ENCODE assay signal across 26 cellular contexts in genomic region chr5:64108674-64109073, GRCh38. TPM values are rescaled to one million over a fixed set of nuclear protein-coding genes. Genes with fewer than 3 reads are reported as not detected.
A peak's percentile ranks its signal among the peaks of the same experiment; 100 is the strongest.
DNase-seq lines count a peak whose midpoint lies in the region; ATAC-seq, FAIRE-seq and TF ChIP-seq lines count a peak whose summit lies in the region.
"Had no signal": no experiment of that assay in that cellular context is flagged by ENCODE, and none has a peak within 500 bp of the region (broad histone marks: within the 10 kb centered on the region; RNA-seq: fewer than 3 reads in every experiment).

No MANE protein-coding gene starts in this region.

- CTCF ChIA-PET in GM12878 (lab: Yijun Ruan, JAX): no interaction called here

- SMC1A ChIA-PET in GM12878 (lab: Charles Lee; ENCODE audit: uncharacterized antibody, unreplicated experiment): no interaction called here

- FAIRE-seq in GM12878 (lab: Jason Lieb, UNC): no peak
- FAIRE-seq: A204.1, D721Med, GM12892, H1 had no signal

- POLR2A ChIA-PET in GM12878 (lab: Charles Lee): no interaction called here

- no peaks in the 10 kb centered on the region for H4K20me1 ChIP-seq in GM12878 (ENCODE audit: control insufficient read depth, insufficient read depth)
- H4K20me1 ChIP-seq: BLaER1 treated with 17β-estradiol and CSF1 and Interleukin-3, amounts not matched to agents 10 nM and 100 nM had no signal

- TF ChIP-seq CTCF in GM12878 (IDR thresholded peaks at IDR 0.05 in 2 of 3, conservative IDR thresholded peaks at IDR 0.05 in 1 of 3; ENCODE audit: control insufficient read depth in 2 of 3, extremely low read depth in 1 of 3, insufficient read depth in 1 of 3, low read depth in 3 of 3, low read length in 3 of 3): no peak

- no peaks in the 10 kb centered on the region for H3K36me3 ChIP-seq in GM12878 (ENCODE audit: control insufficient read depth in 2 of 2, insufficient read depth in 2 of 2, low read length in 1 of 2)
- H3K36me3 ChIP-seq: BE2C; BLaER1 treated with 17β-estradiol and CSF1 and Interleukin-3, amounts not matched to agents 10 nM and 100 nM had no signal

- no peak for TF ChIP-seq EP300 in GM12878 (IDR thresholded peaks at IDR 0.05; ENCODE audit: borderline replicate concordance in 1 of 2, control insufficient read depth in 1 of 2, low read depth in 2 of 2, low read length in 2 of 2)

- H3K9ac ChIP-seq in GM12878 (ENCODE audit: control insufficient read depth, insufficient read depth, low read length): no peak overlapping the region
- H3K9ac ChIP-seq: BLaER1 treated with 17β-estradiol and CSF1 and Interleukin-3, amounts not matched to agents 10 nM and 100 nM; GM23248 had no signal

- no peak overlapping the region for H2AFZ ChIP-seq in GM12878 (ENCODE audit: control insufficient read depth, low read depth, low read length)
- H2AFZ ChIP-seq: GM23248 had no signal

- H3K9me3 ChIP-seq in GM12878 (replicated peaks; ENCODE audit: control insufficient read depth, insufficient read depth, low read length): no peaks in the 10 kb centered on the region
- H3K9me3 ChIP-seq: BE2C had no signal

- in situ Hi-C loops in GM12878 (cut with MboI): no loop called here

- H3K27me3 ChIP-seq in GM12878 (replicated peaks in 1 of 2; ENCODE audit: control insufficient read depth in 2 of 2, insufficient read depth in 2 of 2, low read length in 1 of 2): no peaks in the 10 kb centered on the region
- H3K27me3 ChIP-seq: BLaER1 treated with 17β-estradiol and CSF1 and Interleukin-3, amounts not matched to agents 10 nM and 100 nM had no signal

- RAD21 ChIA-PET in GM12878 (lab: Charles Lee; ENCODE audit: unreplicated experiment): no interaction called here

- 24% methylated on average over 4 of the region's 4 CpGs for whole genome bisulfite sequencing in GM12878 (ENCODE audit: insufficient coverage, insufficient replicate concordance, low lambda C conversion rate, missing lambda C conversion rate)

- BruUV-seq in GM12878 (replicated peaks; lab: Mats Ljungman, UMichigan): no TSS peak

- TF ChIP-seq RAD21 in GM12878 (IDR thresholded peaks at IDR 0.05; ENCODE audit: insufficient read depth, low read depth, low read length): no peak

- H3K27ac ChIP-seq in GM12878 (ENCODE audit: control insufficient read depth, insufficient read depth): no peak overlapping the region
- H3K27ac ChIP-seq: 22Rv1; BLaER1 treated with 17β-estradiol and CSF1 and Interleukin-3, amounts not matched to agents 10 nM and 100 nM; GM23248 had no signal

- intact Hi-C loops in GM12878 (cut with micrococcal nuclease; ENCODE audit: unreplicated experiment): no loop called here

- H3K4me3 ChIP-seq in GM12878: no peak overlapping the region
- H3K4me3 ChIP-seq: BLaER1 treated with 17β-estradiol and CSF1 and Interleukin-3, amounts not matched to agents 10 nM and 100 nM; GM23248 had no signal

- no peak for ATAC-seq in GM12878

- no peaks in the 10 kb centered on the region for H3K4me1 ChIP-seq in GM12878 (ENCODE audit: control insufficient read depth, insufficient read depth, low read length)
- H3K4me1 ChIP-seq: BE2C; BLaER1 treated with 17β-estradiol and CSF1 and Interleukin-3, amounts not matched to agents 10 nM and 100 nM had no signal

- H3K79me2 ChIP-seq in GM12878 (ENCODE audit: control insufficient read depth, insufficient read depth, low read length): no peaks in the 10 kb centered on the region

- H3K4me2 ChIP-seq in GM12878 (ENCODE audit: control insufficient read depth, insufficient read depth): no peak overlapping the region
- H3K4me2 ChIP-seq: BLaER1 treated with 17β-estradiol and CSF1 and Interleukin-3, amounts not matched to agents 10 nM and 100 nM had no signal

- DNase-seq in DMS 273 (lab: John Stamatoyannopoulos, UW; ENCODE audit: unreplicated experiment): peak; percentile 20
- no peak for DNase-seq in DMS 273 treated with DMSO at 0.1 percent for 48 hours (lab: John Stamatoyannopoulos, UW)
- peak; percentile 1 for DNase-seq in NCI-H748 (lab: John Stamatoyannopoulos, UW; ENCODE audit: unreplicated experiment)
- DNase-seq in NCI-H748 treated with DMSO at 0.1 percent for 48 hours (lab: John Stamatoyannopoulos, UW): no peak
- no peak for DNase-seq in GM12878 (ENCODE audit: low read depth, low spot score)
- no peak for DNase-seq in HPDE6-E6E7 (ENCODE audit: extremely low spot score)
- no peak for DNase-seq in NCI-H446 (lab: John Stamatoyannopoulos, UW)
- DNase-seq in stimulated activated CD4-positive, alpha-beta T cell treated with anti-CD3 and anti-CD28 coated beads, Interleukin-12 subunit alpha, Interleukin-12 subunit beta, amount 100 ng/mL, for 4 hours: no peak
- DNase-seq: AML-193; BE2C; CD4-positive, alpha-beta T cell; CD8-positive, alpha-beta memory T cell; DMS153; DMS79 treated with DMSO at 0.1 percent for 48 hours; GF-D8; GM23248; H7; HCEC 1CT had no signal

- no peak for TF ChIP-seq POLR2A in GM12878 (IDR thresholded peaks at IDR 0.05; ENCODE audit: low read depth, low read length)

TF ChIP-seq in GM12878, 131 proteins besides CTCF, POLR2A, EP300 and RAD21:
- TF ChIP-seq BMI1 (IDR thresholded peaks at IDR 0.05; ENCODE audit: borderline replicate concordance) (peak; percentile 55; the same call in 1 of the 2 replicates), HCFC1 (IDR thresholded peaks at IDR 0.05; ENCODE audit: low read length) (no peak)

RNA-seq across cellular contexts. Expression of gene RNF180, which starts 57.0 kb away (rescaled TPM):
- 69.8 and 71.3 TPM in 2 replicates for total RNA-seq in GM12878 (2013; cell fraction: nucleolus; rRNA removed)
- 0.87 and 1.2 TPM in 2 replicates for total RNA-seq in GM12878 (2014; rRNA removed)
- total RNA-seq in GM12878 (2014; rRNA removed; fragmentation: Illumina TruSeq; extraction: Trizol): 1.1 and 1.5 TPM in 2 replicates
- 0.69 and 0.90 TPM in 2 replicates for total RNA-seq in GM12878 (2021)
- not detected for polyA plus RNA-seq in GM12878 (2011; ENCODE audit: low read depth)
- 0.75 and 0.88 TPM in 2 replicates for polyA plus RNA-seq in GM12878 (2011; rRNA removed)
- 0.25 and 0.39 TPM in 2 replicates for polyA plus RNA-seq in GM12878 (2011; cell fraction: cytosol; rRNA removed)
- polyA plus RNA-seq in GM12878 (2011; cell fraction: nucleus; rRNA removed): 0.51 and 0.75 TPM in 2 replicates
- polyA plus RNA-seq in GM12878 (2012): 0.06 TPM in 1 of 2 replicates, not detected in the other
- polyA plus RNA-seq in GM12878 (2014; fragmentation: Illumina TruSeq; extraction: Trizol): 0.87 and 0.94 TPM in 2 replicates
- polyA plus RNA-seq in GM12878 (2014; fragmentation: Nextera tagmentation; extraction: Ambion mirVana): under 1 TPM; 0.16 to 0.20 TPM
- polyA plus RNA-seq in GM12878 (2014; rRNA removed): 0.15 and 0.72 TPM in 2 replicates
- under 1 TPM; 0.24 to 0.48 TPM for polyA plus RNA-seq in GM12878 (2016; fragmentation: Nextera tagmentation; extraction: Ambion mirVana)
- polyA minus RNA-seq in GM12878 (2011; rRNA and poly(A)+ RNA removed): 1.0 and 1.4 TPM in 2 replicates
- polyA minus RNA-seq in GM12878 (2011; cell fraction: cytosol; rRNA and poly(A)+ RNA removed): 0.27 and 0.83 TPM in 2 replicates
- polyA minus RNA-seq in GM12878 (2011; cell fraction: nucleus; rRNA and poly(A)+ RNA removed): 1.8 and 2.4 TPM in 2 replicates
- total RNA-seq: CD4-positive, alpha-beta T cell; CD8-positive, alpha-beta memory T cell; G401 had no signal
- polyA plus RNA-seq: CD14-positive monocyte; CD8-positive, alpha-beta memory T cell had no signal

Comparison
In these comparisons a context has a peak if more than half of its experiments do, and no peak if none do; other contexts are left out.
1. DNase-seq: peak in DMS 273 (single experiment) and NCI-H748 (single experiment); none in DMS 273 treated with DMSO at 0.1 percent for 48 hours (single experiment), NCI-H748 treated with DMSO at 0.1 percent for 48 hours (single experiment), GM12878 (single experiment), HPDE6-E6E7 (single experiment), NCI-H446 (0 of 2) and stimulated activated CD4-positive, alpha-beta T cell treated with anti-CD3 and anti-CD28 coated beads, Interleukin-12 subunit alpha, Interleukin-12 subunit beta, amount 100 ng/mL, for 4 hours (single experiment).